In genomic region chr2:39529836-39530235, GRCh38 we compare ENCODE assay signal across 21 cellular contexts.
"Had no signal": no experiment of that assay in that cellular context is flagged by ENCODE, and none has a peak within 500 bp of the region (broad histone marks: within the 10 kb centered on the region; RNA-seq: fewer than 3 reads in every experiment).

No MANE protein-coding gene starts in this region.

- H3K4me3 ChIP-seq: gastroesophageal sphincter, heart right ventricle, lower lobe of right lung, neural progenitor cell, pancreas, skin epidermis, tibial artery, uterus had no signal

- DNase-seq: activated CD4-positive, alpha-beta T cell treated with anti-CD3 and anti-CD28 coated beads for 4 hours; activated CD8-positive, alpha-beta T cell treated with anti-CD3 and anti-CD28 coated beads for 36 hours; activated effector memory CD4-positive, alpha-beta T cell treated with anti-CD3 and anti-CD28 coated beads, Interleukin-2, amount 50 U/mL, for 16 hours; activated T-cell treated with anti-CD3 and anti-CD28 coated beads, Interleukin-2, amount 50 U/mL, for 48 hours; effector CD8-positive, alpha-beta T cell; heart right ventricle; left cardiac atrium; lower lobe of right lung; pancreas; stimulated activated CD4-positive, alpha-beta T cell treated with anti-CD3 and anti-CD28 coated beads, Interleukin-4, amount 100 ng/mL, for 24 hours; stimulated activated naive CD4-positive, alpha-beta T cell; T-helper 2 cell; tibial artery; uterus had no signal

- H3K36me3 Mint-ChIP-seq: activated naive CD8-positive, alpha-beta T cell; brain; mesothelial cell of epicardium had no signal

- H3K9me3 Mint-ChIP-seq: activated CD8-positive, alpha-beta T cell treated with anti-CD3 and anti-CD28 coated beads for 36 hours; brain; mesothelial cell of epicardium had no signal

- FAIRE-seq: pancreas had no signal

- H3K27me3 ChIP-seq: gastroesophageal sphincter, heart right ventricle, neural progenitor cell, pancreas, tibial artery, uterus had no signal

- H2AFZ ChIP-seq: neural progenitor cell had no signal

- H3K9ac ChIP-seq: neural progenitor cell had no signal

- H3K36me3 ChIP-seq: gastroesophageal sphincter, heart right ventricle, lower lobe of right lung, neural progenitor cell, pancreas, tibial artery, uterus had no signal

- H3K27ac Mint-ChIP-seq: activated CD8-positive, alpha-beta T cell treated with anti-CD3 and anti-CD28 coated beads for 36 hours; activated naive CD8-positive, alpha-beta T cell; mesothelial cell of epicardium; neural progenitor cell; WTC11 had no signal

- H3K4me2 ChIP-seq: neural progenitor cell had no signal

- H3K9me3 ChIP-seq: gastroesophageal sphincter, heart right ventricle, lower lobe of right lung, pancreas, tibial artery, uterus had no signal

- H3K27ac ChIP-seq: gastroesophageal sphincter, lower lobe of right lung, neural progenitor cell, pancreas, skin epidermis, tibial artery, uterus had no signal

- H3K4me1 ChIP-seq: pancreas, uterus had no signal

- H3K27me3 Mint-ChIP-seq: activated CD8-positive, alpha-beta T cell treated with anti-CD3 and anti-CD28 coated beads for 36 hours; activated naive CD8-positive, alpha-beta T cell had no signal

- H3K4me3 Mint-ChIP-seq: activated CD8-positive, alpha-beta T cell treated with anti-CD3 and anti-CD28 coated beads for 36 hours; activated naive CD8-positive, alpha-beta T cell; brain; mesothelial cell of epicardium; neural progenitor cell; WTC11 had no signal
